Comparison of ENCODE assay signal across 8 cellular contexts in the genomic region with DNA sequence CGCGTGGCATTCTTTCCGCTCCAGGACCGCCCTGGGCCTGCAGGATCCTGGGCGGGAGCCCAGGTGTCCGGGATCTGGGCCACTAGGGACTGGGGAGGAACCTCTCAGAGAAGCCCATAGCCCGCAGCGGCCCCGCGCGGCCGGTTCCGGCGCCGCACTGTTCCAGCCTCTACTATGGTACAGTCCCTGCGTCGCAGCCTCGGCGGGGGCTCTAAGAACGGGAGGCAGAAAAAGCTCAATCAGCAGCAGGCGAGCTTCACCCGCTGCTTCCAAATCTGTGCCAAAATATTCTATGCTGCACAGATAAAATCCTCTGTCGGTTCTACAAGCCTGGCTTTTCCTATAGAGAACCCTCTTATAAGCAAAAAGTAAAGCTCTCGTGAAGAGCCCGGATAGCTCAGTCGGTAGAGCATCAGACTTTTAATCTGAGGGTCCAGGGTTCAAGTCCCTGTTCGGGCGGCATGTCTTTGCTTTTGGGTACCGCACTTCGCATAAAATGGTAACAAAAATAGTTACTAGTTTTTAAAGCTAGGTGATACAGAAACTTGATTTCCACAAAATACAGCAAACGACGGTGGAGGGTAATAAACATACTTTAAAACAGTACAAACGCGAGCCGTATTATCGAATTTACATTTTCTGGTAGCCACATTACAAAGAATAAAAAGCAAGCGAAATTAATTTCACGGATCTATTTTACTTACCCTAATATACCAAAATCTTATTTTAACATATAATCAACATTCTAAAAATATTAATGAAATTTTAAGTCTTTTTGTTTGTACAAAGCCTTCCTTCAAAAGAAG. TPM values are rescaled to one million over a fixed set of nuclear protein-coding genes. Genes with fewer than 3 reads are reported as not detected.
DNase-seq lines count a peak whose midpoint lies in the region; ATAC-seq and TF ChIP-seq lines count a peak whose summit lies in the region.

No MANE protein-coding gene starts in this region.

- TF ChIP-seq CTCF in lung (IDR thresholded peaks at IDR 0.05; ENCODE audit: control extremely low read depth, extremely low read depth) = peak; percentile 36

- H3K27ac ChIP-seq in lung (ENCODE audit: low read depth in 1 of 2, low read length in 1 of 2) = peak overlapping the region; percentile 47 to 68

- peak; percentile 49 for ATAC-seq in GM18511 (IDR thresholded peaks at IDR 0.05; ENCODE audit: unreplicated experiment)
- peak; percentile 27 for ATAC-seq in HG03565 (IDR thresholded peaks at IDR 0.05; ENCODE audit: unreplicated experiment)
- peak; percentile 68 for ATAC-seq in lung (ENCODE audit: insufficient read depth, low FRiP score)

- DNase-seq in A172 (ENCODE audit: low spot score) (peak; percentile 88), NOMO-1 treated with dmso at 0.1 percent for 144 hours (lab: John Stamatoyannopoulos, UW; ENCODE audit: unreplicated experiment) (peak; percentile 80), lung (ENCODE audit: low spot score) (peak; percentile 85)
- DNase-seq in activated CD8-positive, alpha-beta memory T cell treated with anti-CD3 and anti-CD28 coated beads for 4 hours (ENCODE audit: low read depth in 2 of 2) = peak; percentile 72 to 73
- DNase-seq in effector CD8-positive, alpha-beta T cell (lab: John Stamatoyannopoulos, UW) = peak; percentile 78
- peak in 2 of 3 experiments; percentile 71 to 87 for DNase-seq in stimulated activated CD4-positive, alpha-beta T cell treated with anti-CD3 and anti-CD28 coated beads, TNF-alpha, amount 100 ng/mL, for 24 hours (ENCODE audit: low read depth in 3 of 3)

- H3K36me3 ChIP-seq in lung (ENCODE audit: control insufficient read depth in 2 of 2, insufficient read depth in 2 of 2, low read length in 2 of 2) = no peaks in the 10 kb centered on the region

- no peaks in the 10 kb centered on the region for H3K9me3 ChIP-seq in lung (ENCODE audit: control insufficient read depth in 2 of 2, insufficient read depth in 1 of 2, low read length in 1 of 2)

- peak overlapping the region; percentile 42 for H3K4me3 ChIP-seq in lung

- 0 to 1% methylated on average over 38 of the region's 38 CpGs for WGBS in lung, 2 donors

- H3K4me1 ChIP-seq in lung (ENCODE audit: control insufficient read depth in 2 of 2, insufficient read depth in 2 of 2, low read length in 2 of 2) = peaks cover 0 to 32% of the 10 kb centered on the region in 2 donors

- no peaks in the 10 kb centered on the region for H3K27me3 ChIP-seq in lung (ENCODE audit: control insufficient read depth, insufficient read depth)

RNA-seq across cellular contexts. Expression of gene ALOXE3, which starts 0.7 kb away (rescaled TPM):
- 0.05 TPM in 1 of 2 replicates, not detected in the other for total RNA-seq in A172 (2014; rRNA removed; shearing (Covaris generic))
- total RNA-seq in lung = under 1 TPM in 1 of 2 donors, not detected in 1; 0.12 TPM
- polyA plus RNA-seq in lung = under 1 TPM; 0.28 to 0.68 TPM

RNA-seq across cellular contexts. Expression of gene HES7, which starts 4.9 kb away (rescaled TPM):
- not detected in 2 replicates for total RNA-seq in A172 (2014; rRNA removed; shearing (Covaris generic))
- total RNA-seq in lung = under 1 TPM in 1 of 2 donors, not detected in 1; 0.55 TPM
- under 1 TPM; 0.22 to 0.28 TPM for polyA plus RNA-seq in lung

RNA-seq across cellular contexts. Expression of gene ALOX12B, which starts 31.5 kb away (rescaled TPM):
- total RNA-seq in A172 (2014; rRNA removed; shearing (Covaris generic)) = not detected in 2 replicates
- total RNA-seq in lung = under 1 TPM; 0.46 to 0.48 TPM
- under 1 TPM in 1 of 2 donors, not detected in 1; 0.06 TPM for polyA plus RNA-seq in lung

RNA-seq across cellular contexts. Expression of gene PER1, which starts 33.2 kb away (rescaled TPM):
- total RNA-seq in A172 (2014; rRNA removed; shearing (Covaris generic)) = 6.9 and 7.5 TPM in 2 replicates
- total RNA-seq in lung = 100 to 1,000 TPM; 132 to 238 TPM
- polyA plus RNA-seq in lung = 100 to 1,000 TPM in 1 of 2 donors, 10 to 100 TPM in 1; 93.5 to 126 TPM

RNA-seq across cellular contexts. Expression of gene VAMP2, which starts 43.8 kb away (rescaled TPM):
- 1.9 and 4.3 TPM in 2 replicates for total RNA-seq in A172 (2014; rRNA removed; shearing (Covaris generic))
- total RNA-seq in lung = 10 to 100 TPM; 33.9 to 76.2 TPM
- 10 to 100 TPM; 45.4 to 46.2 TPM for polyA plus RNA-seq in lung

Comparison
In these comparisons a context has a peak if more than half of its experiments do, and no peak if none do; other contexts are left out.
1. Peak in every context shown above with its lines: DNase-seq, ATAC-seq, H3K4me3 ChIP-seq and H3K27ac ChIP-seq.